In genomic region chr2:216108967-216109921, GRCh38 we compare ENCODE assay signal across 1 cellular context.
TF ChIP-seq lines count a peak whose summit lies in the region.

TSS of gene XRCC5 (plus strand) at chr2:216109348. CDS start at chr2:216109437, 89 bp downstream.

TF ChIP-seq in HepG2, 621 proteins besides CTCF, POLR2A, EP300 and RAD21 (continued from another document and continues in another):
- TF ChIP-seq CERS6 (CRISPR knock-in tag; IDR thresholded peaks at IDR 0.05) (no peak), ZNF749 (CRISPR knock-in tag; IDR thresholded peaks at IDR 0.05; ENCODE audit: borderline replicate concordance) (peak; percentile 24; the same call in 1 of the 2 replicates), MAFG (CRISPR knock-in tag; IDR thresholded peaks at IDR 0.05) (no peak), HNF4A (CRISPR knock-in tag; IDR thresholded peaks at IDR 0.05) (peak; percentile 16; the same call in 1 of the 2 replicates), TARDBP (CRISPR knock-in tag; IDR thresholded peaks at IDR 0.05) (peak; percentile 95), ZNF687 (CRISPR knock-in tag; IDR thresholded peaks at IDR 0.05) (peak; percentile 99), ZNF629 (CRISPR knock-in tag; conservative IDR thresholded peaks at IDR 0.05) (peak; percentile 25; the same call in 1 of the 2 replicates), CSRNP2 (CRISPR knock-in tag; conservative IDR thresholded peaks at IDR 0.05; ENCODE audit: low read depth) (no peak), TEAD2 (CRISPR knock-in tag; IDR thresholded peaks at IDR 0.05) (peak; percentile 94; the same call in 1 of the 2 replicates), IKZF1 (IDR thresholded peaks at IDR 0.05) (no peak), SMAD1 (CRISPR knock-in tag; IDR thresholded peaks at IDR 0.05; ENCODE audit: borderline replicate concordance, low read depth) (peak; percentile 93; the same call in 1 of the 2 replicates), CCDC6 (CRISPR knock-in tag; IDR thresholded peaks at IDR 0.05) (no peak; the same call in 1 of the 2 replicates), IRX3 (CRISPR knock-in tag; IDR thresholded peaks at IDR 0.05; ENCODE audit: borderline replicate concordance, low read depth) (peak; percentile 72; the same call in 1 of the 2 replicates), ZNF256 (CRISPR knock-in tag; conservative IDR thresholded peaks at IDR 0.05) (peak; percentile 87), JDP2 (CRISPR knock-in tag; IDR thresholded peaks at IDR 0.05; ENCODE audit: borderline replicate concordance) (no peak), ZNF619 (CRISPR knock-in tag; IDR thresholded peaks at IDR 0.05) (peak; percentile 97), PAF1 (CRISPR knock-in tag; IDR thresholded peaks at IDR 0.05) (no peak), ZSCAN21 (CRISPR knock-in tag; IDR thresholded peaks at IDR 0.05; ENCODE audit: borderline replicate concordance) (peak; percentile 77), FOXA1 (IDR thresholded peaks at IDR 0.05) (no peak), FOXA1 (CRISPR knock-in tag; IDR thresholded peaks at IDR 0.05) (peak; percentile 9; the same call in 1 of the 2 replicates), ZMAT3 (CRISPR knock-in tag; conservative IDR thresholded peaks at IDR 0.05) (peak; percentile 95), ZNF800 (CRISPR knock-in tag; IDR thresholded peaks at IDR 0.05) (peak; percentile 86; the same call in 1 of the 2 replicates), PPARG (CRISPR knock-in tag; conservative IDR thresholded peaks at IDR 0.05) (peak; percentile 39; the same call in 1 of the 2 replicates), ZBED4 (CRISPR knock-in tag; IDR thresholded peaks at IDR 0.05; ENCODE audit: borderline replicate concordance) (peak; percentile 74), RFXAP (CRISPR knock-in tag; IDR thresholded peaks at IDR 0.05; ENCODE audit: borderline replicate concordance) (no peak; the same call in 1 of the 2 replicates), NFE2 (CRISPR knock-in tag; IDR thresholded peaks at IDR 0.05) (no peak), SP140L (CRISPR knock-in tag; IDR thresholded peaks at IDR 0.05; ENCODE audit: borderline replicate concordance) (no peak; the same call in 1 of the 2 replicates), HMGA1 (CRISPR knock-in tag; conservative IDR thresholded peaks at IDR 0.05) (no peak), ZNF160 (CRISPR knock-in tag; IDR thresholded peaks at IDR 0.05) (peak; percentile 81), ZNF816 (CRISPR knock-in tag; IDR thresholded peaks at IDR 0.05; ENCODE audit: borderline replicate concordance) (peak; percentile 73), ZFP1 (CRISPR knock-in tag; IDR thresholded peaks at IDR 0.05) (no peak), CENPX (CRISPR knock-in tag; IDR thresholded peaks at IDR 0.05) (no peak), ZKSCAN5 (CRISPR knock-in tag; IDR thresholded peaks at IDR 0.05) (0 out of 2 replicates have a peak, but pooled peaks have one; percentile 59), BRCA1 (CRISPR knock-in tag; IDR thresholded peaks at IDR 0.05) (peak; percentile 69; the same call in 1 of the 2 replicates)
- TF ChIP-seq, protein P1, sequence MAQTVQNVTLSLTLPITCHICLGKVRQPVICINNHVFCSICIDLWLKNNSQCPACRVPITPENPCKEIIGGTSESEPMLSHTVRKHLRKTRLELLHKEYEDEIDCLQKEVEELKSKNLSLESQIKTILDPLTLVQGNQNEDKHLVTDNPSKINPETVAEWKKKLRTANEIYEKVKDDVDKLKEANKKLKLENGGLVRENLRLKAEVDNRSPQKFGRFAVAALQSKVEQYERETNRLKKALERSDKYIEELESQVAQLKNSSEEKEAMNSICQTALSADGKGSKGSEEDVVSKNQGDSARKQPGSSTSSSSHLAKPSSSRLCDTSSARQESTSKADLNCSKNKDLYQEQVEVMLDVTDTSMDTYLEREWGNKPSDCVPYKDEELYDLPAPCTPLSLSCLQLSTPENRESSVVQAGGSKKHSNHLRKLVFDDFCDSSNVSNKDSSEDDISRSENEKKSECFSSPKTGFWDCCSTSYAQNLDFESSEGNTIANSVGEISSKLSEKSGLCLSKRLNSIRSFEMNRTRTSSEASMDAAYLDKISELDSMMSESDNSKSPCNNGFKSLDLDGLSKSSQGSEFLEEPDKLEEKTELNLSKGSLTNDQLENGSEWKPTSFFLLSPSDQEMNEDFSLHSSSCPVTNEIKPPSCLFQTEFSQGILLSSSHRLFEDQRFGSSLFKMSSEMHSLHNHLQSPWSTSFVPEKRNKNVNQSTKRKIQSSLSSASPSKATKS (CRISPR knock-in tag; IDR thresholded peaks at IDR 0.05) = no peak
- TF ChIP-seq, protein P2, sequence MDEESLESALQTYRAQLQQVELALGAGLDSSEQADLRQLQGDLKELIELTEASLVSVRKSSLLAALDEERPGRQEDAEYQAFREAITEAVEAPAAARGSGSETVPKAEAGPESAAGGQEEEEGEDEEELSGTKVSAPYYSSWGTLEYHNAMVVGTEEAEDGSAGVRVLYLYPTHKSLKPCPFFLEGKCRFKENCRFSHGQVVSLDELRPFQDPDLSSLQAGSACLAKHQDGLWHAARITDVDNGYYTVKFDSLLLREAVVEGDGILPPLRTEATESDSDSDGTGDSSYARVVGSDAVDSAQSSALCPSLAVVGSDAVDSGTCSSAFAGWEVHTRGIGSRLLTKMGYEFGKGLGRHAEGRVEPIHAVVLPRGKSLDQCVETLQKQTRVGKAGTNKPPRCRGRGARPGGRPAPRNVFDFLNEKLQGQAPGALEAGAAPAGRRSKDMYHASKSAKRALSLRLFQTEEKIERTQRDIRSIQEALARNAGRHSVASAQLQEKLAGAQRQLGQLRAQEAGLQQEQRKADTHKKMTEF (CRISPR knock-in tag; IDR thresholded peaks at IDR 0.05) = peak; percentile 88
- TF ChIP-seq, protein P3, sequence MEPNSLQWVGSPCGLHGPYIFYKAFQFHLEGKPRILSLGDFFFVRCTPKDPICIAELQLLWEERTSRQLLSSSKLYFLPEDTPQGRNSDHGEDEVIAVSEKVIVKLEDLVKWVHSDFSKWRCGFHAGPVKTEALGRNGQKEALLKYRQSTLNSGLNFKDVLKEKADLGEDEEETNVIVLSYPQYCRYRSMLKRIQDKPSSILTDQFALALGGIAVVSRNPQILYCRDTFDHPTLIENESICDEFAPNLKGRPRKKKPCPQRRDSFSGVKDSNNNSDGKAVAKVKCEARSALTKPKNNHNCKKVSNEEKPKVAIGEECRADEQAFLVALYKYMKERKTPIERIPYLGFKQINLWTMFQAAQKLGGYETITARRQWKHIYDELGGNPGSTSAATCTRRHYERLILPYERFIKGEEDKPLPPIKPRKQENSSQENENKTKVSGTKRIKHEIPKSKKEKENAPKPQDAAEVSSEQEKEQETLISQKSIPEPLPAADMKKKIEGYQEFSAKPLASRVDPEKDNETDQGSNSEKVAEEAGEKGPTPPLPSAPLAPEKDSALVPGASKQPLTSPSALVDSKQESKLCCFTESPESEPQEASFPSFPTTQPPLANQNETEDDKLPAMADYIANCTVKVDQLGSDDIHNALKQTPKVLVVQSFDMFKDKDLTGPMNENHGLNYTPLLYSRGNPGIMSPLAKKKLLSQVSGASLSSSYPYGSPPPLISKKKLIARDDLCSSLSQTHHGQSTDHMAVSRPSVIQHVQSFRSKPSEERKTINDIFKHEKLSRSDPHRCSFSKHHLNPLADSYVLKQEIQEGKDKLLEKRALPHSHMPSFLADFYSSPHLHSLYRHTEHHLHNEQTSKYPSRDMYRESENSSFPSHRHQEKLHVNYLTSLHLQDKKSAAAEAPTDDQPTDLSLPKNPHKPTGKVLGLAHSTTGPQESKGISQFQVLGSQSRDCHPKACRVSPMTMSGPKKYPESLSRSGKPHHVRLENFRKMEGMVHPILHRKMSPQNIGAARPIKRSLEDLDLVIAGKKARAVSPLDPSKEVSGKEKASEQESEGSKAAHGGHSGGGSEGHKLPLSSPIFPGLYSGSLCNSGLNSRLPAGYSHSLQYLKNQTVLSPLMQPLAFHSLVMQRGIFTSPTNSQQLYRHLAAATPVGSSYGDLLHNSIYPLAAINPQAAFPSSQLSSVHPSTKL (CRISPR knock-in tag; IDR thresholded peaks at IDR 0.05) = peak; percentile 78
- TF ChIP-seq, protein P4, sequence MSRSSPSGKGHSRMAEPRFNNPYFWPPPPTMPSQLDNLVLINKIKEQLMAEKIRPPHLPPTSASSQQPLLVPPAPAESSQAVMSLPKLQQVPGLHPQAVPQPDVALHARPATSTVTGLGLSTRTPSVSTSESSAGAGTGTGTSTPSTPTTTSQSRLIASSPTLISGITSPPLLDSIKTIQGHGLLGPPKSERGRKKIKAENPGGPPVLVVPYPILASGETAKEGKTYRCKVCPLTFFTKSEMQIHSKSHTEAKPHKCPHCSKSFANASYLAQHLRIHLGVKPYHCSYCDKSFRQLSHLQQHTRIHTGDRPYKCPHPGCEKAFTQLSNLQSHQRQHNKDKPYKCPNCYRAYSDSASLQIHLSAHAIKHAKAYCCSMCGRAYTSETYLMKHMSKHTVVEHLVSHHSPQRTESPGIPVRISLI (CRISPR knock-in tag; IDR thresholded peaks at IDR 0.05; ENCODE audit: borderline replicate concordance) = no peak
